Comparison of ENCODE assay signal across 1 cellular context in genomic region chr9:17793713-17794622, GRCh38.
TF ChIP-seq lines count a peak whose summit lies in the region.

No MANE protein-coding gene starts in this region.

TF ChIP-seq in K562, 482 proteins besides CTCF, POLR2A, EP300 and RAD21 (continued from another document):
- TF ChIP-seq, protein P1, sequence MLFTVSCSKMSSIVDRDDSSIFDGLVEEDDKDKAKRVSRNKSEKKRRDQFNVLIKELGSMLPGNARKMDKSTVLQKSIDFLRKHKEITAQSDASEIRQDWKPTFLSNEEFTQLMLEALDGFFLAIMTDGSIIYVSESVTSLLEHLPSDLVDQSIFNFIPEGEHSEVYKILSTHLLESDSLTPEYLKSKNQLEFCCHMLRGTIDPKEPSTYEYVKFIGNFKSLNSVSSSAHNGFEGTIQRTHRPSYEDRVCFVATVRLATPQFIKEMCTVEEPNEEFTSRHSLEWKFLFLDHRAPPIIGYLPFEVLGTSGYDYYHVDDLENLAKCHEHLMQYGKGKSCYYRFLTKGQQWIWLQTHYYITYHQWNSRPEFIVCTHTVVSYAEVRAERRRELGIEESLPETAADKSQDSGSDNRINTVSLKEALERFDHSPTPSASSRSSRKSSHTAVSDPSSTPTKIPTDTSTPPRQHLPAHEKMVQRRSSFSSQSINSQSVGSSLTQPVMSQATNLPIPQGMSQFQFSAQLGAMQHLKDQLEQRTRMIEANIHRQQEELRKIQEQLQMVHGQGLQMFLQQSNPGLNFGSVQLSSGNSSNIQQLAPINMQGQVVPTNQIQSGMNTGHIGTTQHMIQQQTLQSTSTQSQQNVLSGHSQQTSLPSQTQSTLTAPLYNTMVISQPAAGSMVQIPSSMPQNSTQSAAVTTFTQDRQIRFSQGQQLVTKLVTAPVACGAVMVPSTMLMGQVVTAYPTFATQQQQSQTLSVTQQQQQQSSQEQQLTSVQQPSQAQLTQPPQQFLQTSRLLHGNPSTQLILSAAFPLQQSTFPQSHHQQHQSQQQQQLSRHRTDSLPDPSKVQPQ (CRISPR knock-in tag; IDR thresholded peaks at IDR 0.05; ENCODE audit: borderline replicate concordance) = no peak
- TF ChIP-seq ZNF449 (CRISPR knock-in tag; IDR thresholded peaks at IDR 0.05) (no peak), SETDB1 (IDR thresholded peaks at IDR 0.05; ENCODE audit: low read length) (no peak), LARP7 (IDR thresholded peaks at IDR 0.05) (no peak), SRSF3 (IDR thresholded peaks at IDR 0.05; ENCODE audit: insufficient read depth, low read length) (no peak), KDM4B (IDR thresholded peaks at IDR 0.05; ENCODE audit: borderline replicate concordance in 2 of 2, low read depth in 1 of 2) (no peak)
